ENCODE assay signal across 9 cellular contexts in the genomic region with DNA sequence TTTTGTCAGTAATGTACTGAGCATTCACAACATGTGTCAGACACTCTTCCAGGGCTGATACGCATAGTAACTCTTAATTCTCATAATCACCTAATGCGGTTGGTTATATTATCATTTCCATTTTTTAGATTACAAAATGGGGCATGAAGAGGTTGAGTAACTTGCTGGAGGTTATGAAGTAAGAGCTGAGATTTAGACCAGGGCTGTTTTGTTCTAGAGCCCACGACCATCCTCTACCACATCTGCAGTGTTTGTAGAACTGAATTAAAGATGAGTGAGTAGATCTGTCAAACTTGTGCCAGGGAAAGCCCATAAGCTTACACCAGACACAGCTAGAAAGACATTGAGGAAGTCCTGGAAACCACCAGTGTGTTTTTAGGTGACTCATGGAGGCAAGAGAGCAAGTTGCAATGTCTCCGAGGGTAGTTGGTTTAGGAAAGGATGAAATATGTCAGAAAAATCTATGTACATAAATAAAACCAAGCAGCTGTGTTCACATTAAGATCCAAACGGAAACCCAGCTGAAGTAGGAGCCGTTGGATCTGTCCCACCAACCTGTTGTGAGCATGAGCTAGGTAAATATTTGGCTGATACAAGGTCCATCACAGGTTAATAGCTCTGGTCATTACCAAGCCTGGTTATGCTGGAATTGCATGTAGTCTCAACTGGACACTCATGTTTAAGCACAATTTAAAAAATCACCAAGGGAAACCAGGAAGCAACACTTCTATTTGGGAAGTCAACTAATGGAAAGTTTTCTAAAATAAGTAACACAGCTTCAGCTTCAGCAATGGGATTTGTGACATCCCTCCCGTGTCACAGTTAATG. TPM values are rescaled to one million over a fixed set of nuclear protein-coding genes. Genes with fewer than 3 reads are reported as not detected.
DNase-seq lines count a peak whose midpoint lies in the region; ATAC-seq, FAIRE-seq and TF ChIP-seq lines count a peak whose summit lies in the region.
"Had no signal": no experiment of that assay in that cellular context is flagged by ENCODE, and none has a peak within 500 bp of the region (broad histone marks: within the 10 kb centered on the region; RNA-seq: fewer than 3 reads in every experiment).

No MANE protein-coding gene starts in this region.

- H3K4me3 ChIP-seq in pancreas = no peak overlapping the region

- in situ Hi-C loops in GM13977 (cut with MboI; ENCODE audit: low pct_unique_long_range_greater_than_20kb, low sequenced_read_pairs, unreplicated experiment) = no loop called here

- H3K9me3 ChIP-seq in pancreas = no peaks in the 10 kb centered on the region

- FAIRE-seq in pancreas (lab: Jason Lieb, UNC) = no peak

- H3K4me1 ChIP-seq in pancreas = peaks cover 0 to 12% (median 0%) of the 10 kb centered on the region in 3 donors

- intact Hi-C loops in pancreas (cut with DNase I) = no loop called here

- peak; percentile 41 for ATAC-seq in effector memory CD8-positive, alpha-beta T cell (replicated peaks)
- peak in 3 of 4 donors; percentile 70 to 86 (median 83) for ATAC-seq in pancreas
- no peak for ATAC-seq in GM21423 (IDR thresholded peaks at IDR 0.05; ENCODE audit: unreplicated experiment)

- H3K27ac Mint-ChIP-seq in effector memory CD8-positive, alpha-beta T cell = no peak overlapping the region
- H3K27ac Mint-ChIP-seq: IgD-negative memory B cell had no signal

- no peaks in the 10 kb centered on the region for H3K36me3 Mint-ChIP-seq in effector memory CD8-positive, alpha-beta T cell (ENCODE audit: insufficient read depth)
- H3K36me3 Mint-ChIP-seq: IgD-negative memory B cell had no signal

- 37 to 38% methylated on average over 7 of the region's 7 CpGs for WGBS in pancreas, 2 donors

- H3K27me3 ChIP-seq in pancreas = no peaks in the 10 kb centered on the region

- no peak overlapping the region for H3K4me3 Mint-ChIP-seq in effector memory CD8-positive, alpha-beta T cell
- H3K4me3 Mint-ChIP-seq: IgD-negative memory B cell had no signal

- TF ChIP-seq CTCF in GM13977 (IDR thresholded peaks at IDR 0.05; ENCODE audit: extremely low read depth, insufficient read depth, missing control alignments) = no peak
- no peak for TF ChIP-seq CTCF in pancreas (IDR thresholded peaks at IDR 0.05)

- DNase-seq in GM13977 (ENCODE audit: low spot score) (peak; percentile 31), NCI-H774 (lab: John Stamatoyannopoulos, UW) (peak; percentile 12), pancreas (no peak), HEK293T (ENCODE audit: extremely low spot score) (no peak), DMS 273 treated with DMSO at 0.1 percent for 48 hours (lab: John Stamatoyannopoulos, UW) (no peak), mucosa of gallbladder (ENCODE audit: low spot score) (no peak)
- no peak for DNase-seq in effector memory CD8-positive, alpha-beta T cell

- H3K27ac ChIP-seq in pancreas = peak overlapping the region in 2 of 4 donors; percentile 69 to 74

- CTCF ChIA-PET in HEK293T (lab: Yijun Ruan, JAX) = interaction anchor here (1.4 kb wide), 1 partner anchor 18 kb away, joined by 3 read pairs; no protein-coding TSS in a partner anchor

- no peaks in the 10 kb centered on the region for H3K9me3 Mint-ChIP-seq in effector memory CD8-positive, alpha-beta T cell

- POLR2A ChIA-PET in HEK293T (lab: Yijun Ruan, JAX) = no interaction called here

- H3K36me3 ChIP-seq in pancreas = no peaks in the 10 kb centered on the region

- peaks cover 6 to 34% of the 10 kb centered on the region in 2 donors for H3K27me3 Mint-ChIP-seq in effector memory CD8-positive, alpha-beta T cell

- peaks cover 7% of the 10 kb centered on the region in 2 donors for H3K4me1 Mint-ChIP-seq in effector memory CD8-positive, alpha-beta T cell (ENCODE audit: low read depth in 2 of 2)

TF ChIP-seq in HEK293T, 16 proteins besides CTCF, POLR2A, EP300 and RAD21:
- TF ChIP-seq HDGF (IDR thresholded peaks at IDR 0.05; ENCODE audit: borderline replicate concordance) (no peak), SP1 (IDR thresholded peaks at IDR 0.05) (no peak), FOXM1 (IDR thresholded peaks at IDR 0.05; ENCODE audit: borderline replicate concordance) (no peak), ARNT (IDR thresholded peaks at IDR 0.05) (no peak), ELF4 (IDR thresholded peaks at IDR 0.05) (no peak)

RNA-seq across cellular contexts. Expression of a gene that starts 49.9 kb away (rescaled TPM):
- total RNA-seq in pancreas = 10 to 100 TPM; 33.3 to 60.7 (median 41.0) TPM
- polyA plus RNA-seq in pancreas = 10 to 100 TPM; 33.8 to 42.0 TPM
- total RNA-seq in mucosa of gallbladder = 101 TPM

Comparison
In these comparisons a context has a peak if more than half of its experiments do, and no peak if none do; other contexts are left out.
1. DNase-seq: peak in GM13977 (single experiment) and NCI-H774 (single experiment); none in effector memory CD8-positive, alpha-beta T cell (0 of 3), pancreas (0 of 6), HEK293T (single experiment), DMS 273 treated with DMSO at 0.1 percent for 48 hours (single experiment) and mucosa of gallbladder (single experiment).